17 cellular contexts compared by ENCODE assay signal in the genomic region with DNA sequence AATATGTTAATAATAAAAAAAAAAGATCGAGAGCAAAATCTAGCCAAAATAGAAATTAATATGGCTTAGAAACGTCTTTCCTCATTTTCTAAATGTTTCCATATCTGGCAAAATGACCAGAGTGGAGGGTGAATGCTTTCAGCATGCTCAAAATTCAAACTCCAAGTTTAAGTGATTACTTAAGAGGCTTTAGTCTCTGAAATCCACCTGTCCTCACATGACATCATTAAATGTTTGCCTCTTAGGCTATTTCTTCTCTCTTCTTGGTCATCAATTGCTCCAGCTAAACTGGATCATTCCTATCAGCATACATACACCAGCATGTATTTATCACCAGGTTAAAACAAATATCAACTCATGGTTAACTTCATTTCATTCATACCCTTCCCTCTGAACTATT. TPM values are rescaled to one million over a fixed set of nuclear protein-coding genes. Genes with fewer than 3 reads are reported as not detected.
"Had no signal": no experiment of that assay in that cellular context is flagged by ENCODE, and none has a peak within 500 bp of the region (broad histone marks: within the 10 kb centered on the region; RNA-seq: fewer than 3 reads in every experiment).

No MANE protein-coding gene starts in this region.

- DNase-seq: activated CD4-positive, CD25-positive, alpha-beta regulatory T cell; activated T-cell treated with anti-CD3 and anti-CD28 coated beads, Interleukin-2, amount 50 U/mL, for 1 hour; amygdala; cerebellar nuclear complex; dorsolateral prefrontal cortex; mesendoderm; retina; substantia nigra; T-helper 2 cell had no signal

- FAIRE-seq: islet of Langerhans, TTC549 had no signal

- H3K36me3 ChIP-seq: brain microvascular endothelial cell had no signal

- ATAC-seq: left lobe of liver had no signal

- H3K4me3 ChIP-seq: dorsolateral prefrontal cortex, skin epidermis had no signal

- H3K27me3 ChIP-seq: brain microvascular endothelial cell had no signal

- H3K27ac ChIP-seq: dorsolateral prefrontal cortex had no signal

RNA-seq across cellular contexts. Expression of gene ATXN3L, which starts 54.5 kb away (rescaled TPM):
- total RNA-seq: activated naive CD4-positive, alpha-beta T cell treated with anti-CD3 and anti-CD28 coated beads, Interleukin-2, amount 50 U/mL, for 72 hours; dorsolateral prefrontal cortex; fibroblast of villous mesenchyme; left lobe of liver had no signal
- polyA plus RNA-seq: esophagus had no signal
